In the genomic region with DNA sequence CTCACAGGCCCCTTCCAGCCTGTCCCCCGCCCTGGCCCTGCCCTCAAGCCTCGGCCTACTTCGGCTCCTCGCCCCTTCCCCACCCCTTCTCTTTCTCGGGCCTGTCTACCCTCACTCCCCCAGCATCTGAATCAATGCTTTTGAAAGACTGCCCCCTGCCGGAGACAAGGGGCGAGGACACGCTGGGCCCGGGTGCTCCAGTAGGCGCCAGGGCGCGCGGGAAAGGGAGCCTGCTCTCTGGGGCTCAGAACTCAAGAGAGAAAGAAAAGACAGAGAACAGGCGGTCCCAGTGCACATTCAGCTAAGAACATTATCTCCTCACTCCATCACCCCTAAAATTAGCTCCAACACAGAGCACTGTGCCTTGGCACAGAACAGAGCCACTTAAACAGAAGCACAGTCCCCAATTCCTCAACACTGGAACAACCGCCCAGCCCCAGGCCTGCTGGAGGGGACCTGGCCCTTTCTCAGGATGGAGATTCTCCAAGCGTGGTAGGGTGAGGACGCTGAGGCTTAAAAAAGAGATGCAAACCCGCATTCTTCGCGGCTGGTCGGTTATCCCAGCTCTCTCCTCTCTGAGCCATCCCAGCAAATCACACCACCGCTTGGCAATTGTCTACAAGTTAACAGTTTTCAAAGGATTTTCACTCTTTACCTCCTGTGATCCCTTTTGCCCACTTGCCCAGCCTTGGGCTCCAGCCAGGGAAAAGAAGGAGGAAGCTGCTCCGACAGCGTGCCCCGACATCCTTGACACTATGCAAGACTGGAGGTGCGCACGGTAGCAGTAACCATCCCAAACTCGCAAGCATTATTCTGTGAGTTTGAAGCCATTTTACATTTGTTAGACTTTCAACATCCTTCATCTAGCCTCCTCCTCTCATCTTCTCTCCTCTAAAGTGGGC, we compare ENCODE assay signal across 2 cellular contexts.
TF ChIP-seq lines count a peak whose summit lies in the region.

No MANE protein-coding gene starts in this region.

TF ChIP-seq in IMR-90, 13 proteins besides CTCF, POLR2A, EP300 and RAD21:
- TF ChIP-seq, protein P1, sequence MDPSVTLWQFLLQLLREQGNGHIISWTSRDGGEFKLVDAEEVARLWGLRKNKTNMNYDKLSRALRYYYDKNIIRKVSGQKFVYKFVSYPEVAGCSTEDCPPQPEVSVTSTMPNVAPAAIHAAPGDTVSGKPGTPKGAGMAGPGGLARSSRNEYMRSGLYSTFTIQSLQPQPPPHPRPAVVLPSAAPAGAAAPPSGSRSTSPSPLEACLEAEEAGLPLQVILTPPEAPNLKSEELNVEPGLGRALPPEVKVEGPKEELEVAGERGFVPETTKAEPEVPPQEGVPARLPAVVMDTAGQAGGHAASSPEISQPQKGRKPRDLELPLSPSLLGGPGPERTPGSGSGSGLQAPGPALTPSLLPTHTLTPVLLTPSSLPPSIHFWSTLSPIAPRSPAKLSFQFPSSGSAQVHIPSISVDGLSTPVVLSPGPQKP (IDR thresholded peaks at IDR 0.05; ENCODE audit: borderline replicate concordance, low read depth, low read length) = no peak
- TF ChIP-seq SMC3 (IDR thresholded peaks at IDR 0.05; ENCODE audit: low read depth, low read length) (peak; percentile 68), MAZ (IDR thresholded peaks at IDR 0.05; ENCODE audit: borderline replicate concordance, low read depth, low read length) (peak; percentile 42; the same call in 1 of the 2 replicates)

TF ChIP-seq in neural cell, 6 proteins besides CTCF, POLR2A, EP300 and RAD21:
- peak; percentile 83 for TF ChIP-seq SMC3 (conservative IDR thresholded peaks at IDR 0.05; ENCODE audit: poor library complexity)
- TF ChIP-seq POLR2AphosphoS5 (IDR thresholded peaks at IDR 0.05) = no peak
- TF ChIP-seq MXI1 (conservative IDR thresholded peaks at IDR 0.05; ENCODE audit: poor library complexity, severe bottlenecking) = peak; percentile 46
- TF ChIP-seq EZH2 (IDR thresholded peaks at IDR 0.05; ENCODE audit: borderline replicate concordance, insufficient read depth, low read length, poor library complexity, severe bottlenecking) = no peak
- TF ChIP-seq, protein P2, sequence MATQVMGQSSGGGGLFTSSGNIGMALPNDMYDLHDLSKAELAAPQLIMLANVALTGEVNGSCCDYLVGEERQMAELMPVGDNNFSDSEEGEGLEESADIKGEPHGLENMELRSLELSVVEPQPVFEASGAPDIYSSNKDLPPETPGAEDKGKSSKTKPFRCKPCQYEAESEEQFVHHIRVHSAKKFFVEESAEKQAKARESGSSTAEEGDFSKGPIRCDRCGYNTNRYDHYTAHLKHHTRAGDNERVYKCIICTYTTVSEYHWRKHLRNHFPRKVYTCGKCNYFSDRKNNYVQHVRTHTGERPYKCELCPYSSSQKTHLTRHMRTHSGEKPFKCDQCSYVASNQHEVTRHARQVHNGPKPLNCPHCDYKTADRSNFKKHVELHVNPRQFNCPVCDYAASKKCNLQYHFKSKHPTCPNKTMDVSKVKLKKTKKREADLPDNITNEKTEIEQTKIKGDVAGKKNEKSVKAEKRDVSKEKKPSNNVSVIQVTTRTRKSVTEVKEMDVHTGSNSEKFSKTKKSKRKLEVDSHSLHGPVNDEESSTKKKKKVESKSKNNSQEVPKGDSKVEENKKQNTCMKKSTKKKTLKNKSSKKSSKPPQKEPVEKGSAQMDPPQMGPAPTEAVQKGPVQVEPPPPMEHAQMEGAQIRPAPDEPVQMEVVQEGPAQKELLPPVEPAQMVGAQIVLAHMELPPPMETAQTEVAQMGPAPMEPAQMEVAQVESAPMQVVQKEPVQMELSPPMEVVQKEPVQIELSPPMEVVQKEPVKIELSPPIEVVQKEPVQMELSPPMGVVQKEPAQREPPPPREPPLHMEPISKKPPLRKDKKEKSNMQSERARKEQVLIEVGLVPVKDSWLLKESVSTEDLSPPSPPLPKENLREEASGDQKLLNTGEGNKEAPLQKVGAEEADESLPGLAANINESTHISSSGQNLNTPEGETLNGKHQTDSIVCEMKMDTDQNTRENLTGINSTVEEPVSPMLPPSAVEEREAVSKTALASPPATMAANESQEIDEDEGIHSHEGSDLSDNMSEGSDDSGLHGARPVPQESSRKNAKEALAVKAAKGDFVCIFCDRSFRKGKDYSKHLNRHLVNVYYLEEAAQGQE (IDR thresholded peaks at IDR 0.05; ENCODE audit: borderline replicate concordance) = no peak
- no peak for TF ChIP-seq TAF1 (IDR thresholded peaks at IDR 0.05; ENCODE audit: low read depth)
